In genomic region chr6:166005846-166006592, GRCh38 we compare ENCODE assay signal across 8 cellular contexts.
DNase-seq lines count a peak whose midpoint lies in the region; ATAC-seq and TF ChIP-seq lines count a peak whose summit lies in the region.

No MANE protein-coding gene starts in this region.

- intact Hi-C loops in vagina (cut with DNase I): no loop called here
- intact Hi-C loops in activated CD8-positive, alpha-beta T cell treated with anti-CD3 and anti-CD28 coated beads for 36 hours (cut with micrococcal nuclease): no loop called here

- DNase-seq in 8988T (peak; percentile 66), NCI-H1105 treated with DMSO at 0.1 percent for 48 hours (lab: John Stamatoyannopoulos, UW) (peak; percentile 97), vagina (ENCODE audit: extremely low spot score in 2 of 2) (peak in 1 of 2 donors; percentile 87), GM13977 (ENCODE audit: low spot score) (no peak)
- DNase-seq in activated CD8-positive, alpha-beta T cell treated with anti-CD3 and anti-CD28 coated beads for 36 hours: no peak
- no peak for DNase-seq in activated CD8-positive, alpha-beta memory T cell treated with anti-CD3 and anti-CD28 coated beads for 24 hours

- H3K36me3 Mint-ChIP-seq in activated CD8-positive, alpha-beta T cell treated with anti-CD3 and anti-CD28 coated beads for 36 hours (ENCODE audit: low read depth): no peaks in the 10 kb centered on the region

- in situ Hi-C loops in GM13977 (cut with MboI; ENCODE audit: low pct_unique_long_range_greater_than_20kb, low sequenced_read_pairs, unreplicated experiment): no loop called here

- POLR2A ChIA-PET in activated CD8-positive, alpha-beta T cell treated with anti-CD3 and anti-CD28 coated beads for 36 hours (lab: Charles Lee): interaction anchor here (0.6 to 1.0 kb wide), 2 partner anchors 100 to 278 kb away, joined by 3 to 4 read pairs; no protein-coding TSS in a partner anchor

- no peaks in the 10 kb centered on the region for H3K9me3 ChIP-seq in mesodermal cell (ENCODE audit: control insufficient read depth, low read length)
- no peaks in the 10 kb centered on the region for H3K9me3 ChIP-seq in vagina

- CTCF ChIA-PET in activated CD8-positive, alpha-beta T cell treated with anti-CD3 and anti-CD28 coated beads for 36 hours (lab: Charles Lee): interaction anchor here (0.5 to 2.0 kb wide), 3 partner anchors 8 to 100 kb away, joined by 3 to 6 read pairs (median 4); no protein-coding TSS in a partner anchor

- no peak overlapping the region for H3K4me3 Mint-ChIP-seq in activated CD8-positive, alpha-beta T cell treated with anti-CD3 and anti-CD28 coated beads for 36 hours

- H3K4me1 Mint-ChIP-seq in activated CD8-positive, alpha-beta T cell treated with anti-CD3 and anti-CD28 coated beads for 36 hours (ENCODE audit: low read depth): peaks cover 7% of the 10 kb centered on the region

- H3K4me1 ChIP-seq in mesodermal cell (ENCODE audit: control insufficient read depth, insufficient read depth, low read length, poor library complexity, severe bottlenecking): peaks cover 11% of the 10 kb centered on the region
- peaks cover 28% of the 10 kb centered on the region for H3K4me1 ChIP-seq in vagina

- peak overlapping the region; percentile 6 for H3K4me3 ChIP-seq in mesodermal cell (ENCODE audit: extremely low read depth, insufficient read depth, low read length, poor library complexity, severe bottlenecking)
- H3K4me3 ChIP-seq in vagina: peak overlapping the region; percentile 33 to 37

- no peak for ATAC-seq in activated CD8-positive, alpha-beta T cell treated with anti-CD3 and anti-CD28 coated beads for 36 hours

- 1 to 3% methylated on average over 20 to 23 of the region's 43 CpGs for WGBS in mesodermal cell (ENCODE audit: insufficient coverage in 2 of 2), 2 experiments

- H3K27me3 ChIP-seq in vagina: no peaks in the 10 kb centered on the region

- H3K27ac ChIP-seq in cingulate gyrus (ENCODE audit: low read depth, low read length): peak overlapping the region; percentile 32
- H3K27ac ChIP-seq in mesodermal cell (ENCODE audit: low read depth, low read length, severe bottlenecking): peak overlapping the region; percentile 82
- peak overlapping the region; percentile 65 for H3K27ac ChIP-seq in vagina

- no peak for TF ChIP-seq POLR2A in vagina (IDR thresholded peaks at IDR 0.05)

- TF ChIP-seq CTCF in vagina (IDR thresholded peaks at IDR 0.05): no peak
- TF ChIP-seq CTCF in GM13977 (IDR thresholded peaks at IDR 0.05; ENCODE audit: extremely low read depth, insufficient read depth, missing control alignments): no peak
- TF ChIP-seq CTCF in activated CD8-positive, alpha-beta T cell treated with anti-CD3 and anti-CD28 coated beads for 36 hours (IDR thresholded peaks at IDR 0.05): no peak

- H3K27me3 Mint-ChIP-seq in activated CD8-positive, alpha-beta T cell treated with anti-CD3 and anti-CD28 coated beads for 36 hours: peaks cover 49% of the 10 kb centered on the region

- no peak overlapping the region for H3K27ac Mint-ChIP-seq in activated CD8-positive, alpha-beta T cell treated with anti-CD3 and anti-CD28 coated beads for 36 hours

- H3K36me3 ChIP-seq in mesodermal cell (ENCODE audit: control insufficient read depth, insufficient read depth, low read length) (no peaks in the 10 kb centered on the region), vagina (no peaks in the 10 kb centered on the region)

- no peaks in the 10 kb centered on the region for H3K9me3 Mint-ChIP-seq in activated CD8-positive, alpha-beta T cell treated with anti-CD3 and anti-CD28 coated beads for 36 hours

Comparison
In these comparisons a context has a peak if more than half of its experiments do, and no peak if none do; other contexts are left out.
1. DNase-seq: peak in 8988T (single experiment) and NCI-H1105 treated with DMSO at 0.1 percent for 48 hours (single experiment); none in GM13977 (single experiment), activated CD8-positive, alpha-beta T cell treated with anti-CD3 and anti-CD28 coated beads for 36 hours (single experiment) and activated CD8-positive, alpha-beta memory T cell treated with anti-CD3 and anti-CD28 coated beads for 24 hours (single experiment).
2. H3K27ac ChIP-seq: peak in every context shown above with its lines; median percentile 82 in mesodermal cell; 65 in vagina; 32 in cingulate gyrus.